Comparison of ENCODE assay signal across 8 cellular contexts in genomic region chr2:70516596-70516995, GRCh38. TPM values are rescaled to one million over a fixed set of nuclear protein-coding genes. Genes with fewer than 3 reads are reported as not detected.
DNase-seq lines count a peak whose midpoint lies in the region; ATAC-seq and TF ChIP-seq lines count a peak whose summit lies in the region.

No MANE protein-coding gene starts in this region.

- TF ChIP-seq CTCF in hepatocyte (IDR thresholded peaks at IDR 0.05; ENCODE audit: poor library complexity) = no peak

- no peak overlapping the region for H3K4me3 ChIP-seq in hepatocyte

- H3K4me3 Mint-ChIP-seq in dendritic cell treated with granulocyte-macrophage colony-stimulating factor and Interleukin-4, amounts not matched to agents 40 ng/mL and 50 ng/mL, for 4 days = no peak overlapping the region

- no peaks in the 10 kb centered on the region for H3K9me2 ChIP-seq in hepatocyte (replicated peaks; ENCODE audit: insufficient read depth)

- no peaks in the 10 kb centered on the region for H4K20me1 ChIP-seq in hepatocyte (ENCODE audit: insufficient read depth, poor library complexity, severe bottlenecking)

- peaks cover 40% of the 10 kb centered on the region for H3K36me3 Mint-ChIP-seq in dendritic cell treated with granulocyte-macrophage colony-stimulating factor and Interleukin-4, amounts not matched to agents 40 ng/mL and 50 ng/mL, for 4 days (ENCODE audit: low read depth)

- ATAC-seq in GM19468 (IDR thresholded peaks at IDR 0.05; ENCODE audit: extremely low read depth, unreplicated experiment) (peak; percentile 95), HG03378 (IDR thresholded peaks at IDR 0.05; ENCODE audit: unreplicated experiment) (peak; percentile 96)

- no peak overlapping the region for H2AFZ ChIP-seq in hepatocyte

- intact Hi-C loops in dendritic cell treated with granulocyte-macrophage colony-stimulating factor and Interleukin-4, amounts not matched to agents 40 ng/mL and 50 ng/mL, for 4 days (cut with micrococcal nuclease) = loop anchor here (5.0 kb wide), 1 partner anchor 44 kb away; no protein-coding TSS in a partner anchor

- peaks cover 89% of the 10 kb centered on the region for H3K4me1 Mint-ChIP-seq in dendritic cell treated with granulocyte-macrophage colony-stimulating factor and Interleukin-4, amounts not matched to agents 40 ng/mL and 50 ng/mL, for 4 days (ENCODE audit: low read depth)

- no peak overlapping the region for H3K4me2 ChIP-seq in hepatocyte

- no peaks in the 10 kb centered on the region for H3K9me3 Mint-ChIP-seq in dendritic cell treated with granulocyte-macrophage colony-stimulating factor and Interleukin-4, amounts not matched to agents 40 ng/mL and 50 ng/mL, for 4 days

- H3K4me1 ChIP-seq in hepatocyte (ENCODE audit: insufficient read depth) = peaks cover 13% of the 10 kb centered on the region

- no peak overlapping the region for H3K27ac ChIP-seq in hepatocyte

- no peaks in the 10 kb centered on the region for H3K27me3 ChIP-seq in hepatocyte

- 94% methylated on average over 5 of the region's 5 CpGs for WGBS in hepatocyte (ENCODE audit: low lambda C conversion rate, missing lambda C conversion rate)

- no peaks in the 10 kb centered on the region for H3K36me3 ChIP-seq in hepatocyte (replicated peaks; ENCODE audit: insufficient read depth, low read depth)

- no peaks in the 10 kb centered on the region for H3K9me3 ChIP-seq in hepatocyte (ENCODE audit: low read depth)

- in situ Hi-C loops in G401 (cut with HindIII; ENCODE audit: low sequenced_read_pairs) = no loop called here

- H3K27me3 Mint-ChIP-seq in dendritic cell treated with granulocyte-macrophage colony-stimulating factor and Interleukin-4, amounts not matched to agents 40 ng/mL and 50 ng/mL, for 4 days = no peaks in the 10 kb centered on the region

- no peaks in the 10 kb centered on the region for H3K79me2 ChIP-seq in hepatocyte

- DNase-seq in G401 (ENCODE audit: low spot score) = peak; percentile 11
- DNase-seq in RPMI8226 = no peak
- no peak for DNase-seq in hepatocyte (ENCODE audit: low spot score)
- DNase-seq in D341Med (ENCODE audit: low spot score) = no peak
- DNase-seq in NCI-H774 (lab: John Stamatoyannopoulos, UW) = no peak

- H3K27ac Mint-ChIP-seq in dendritic cell treated with granulocyte-macrophage colony-stimulating factor and Interleukin-4, amounts not matched to agents 40 ng/mL and 50 ng/mL, for 4 days = peak overlapping the region; percentile 85

RNA-seq across cellular contexts. Expression of gene TGFA, which starts 37.0 kb away (rescaled TPM):
- total RNA-seq in G401 (2014; rRNA removed; shearing (Covaris generic)) = not detected in 2 replicates
- total RNA-seq in hepatocyte = 2.4 and 5.6 TPM in 2 replicates
- 2.2 and 2.6 TPM in 2 replicates for polyA plus RNA-seq in hepatocyte
